Comparison of ENCODE assay signal across 8 cellular contexts in the genomic region with DNA sequence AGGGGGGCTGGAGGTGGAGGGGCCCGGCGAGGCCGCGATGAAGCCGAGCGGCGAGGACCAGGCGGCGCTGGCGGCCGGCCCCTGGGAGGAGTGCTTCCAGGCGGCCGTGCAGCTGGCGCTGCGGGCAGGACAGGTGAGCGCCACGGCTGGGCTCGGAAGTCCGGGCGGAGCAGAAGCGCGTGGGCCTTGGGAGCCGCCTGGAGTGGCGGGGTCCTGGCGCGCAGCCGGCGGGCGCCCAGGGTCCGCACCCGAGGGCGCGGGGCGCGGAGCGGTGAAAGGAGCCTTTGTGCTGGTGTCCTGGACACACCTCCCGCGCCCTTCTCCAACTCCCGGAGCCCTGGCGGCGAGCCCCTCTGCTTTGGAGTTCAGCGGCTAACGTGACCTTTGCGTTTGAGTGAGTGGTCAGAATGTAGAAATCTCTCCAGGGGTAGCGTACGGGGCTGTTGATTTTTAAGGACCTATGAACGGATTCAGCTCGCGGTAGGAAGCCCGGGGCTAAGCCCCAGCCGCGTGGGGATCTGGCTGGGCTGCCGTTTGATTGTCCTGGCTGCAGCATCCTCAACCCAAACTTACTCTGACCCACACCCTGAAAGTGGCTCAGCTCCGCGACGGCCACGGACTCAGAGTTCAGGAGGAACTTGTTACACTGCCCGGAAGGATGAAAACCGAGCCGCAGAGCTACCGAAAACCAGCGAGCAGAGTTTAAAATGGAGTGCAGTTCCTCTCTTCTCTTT. TPM values are rescaled to one million over a fixed set of nuclear protein-coding genes. Genes with fewer than 3 reads are reported as not detected.
A peak's percentile ranks its signal among the peaks of the same experiment; 100 is the strongest.
DNase-seq lines count a peak whose midpoint lies in the region; ATAC-seq and TF ChIP-seq lines count a peak whose summit lies in the region.

No MANE protein-coding gene starts in this region.

- H3K9me3 ChIP-seq in adrenal gland (replicated peaks in 1 of 3) (no peaks in the 10 kb centered on the region), skeletal muscle tissue (ENCODE audit: control insufficient read depth in 3 of 3, low read length in 3 of 3) (no peaks in the 10 kb centered on the region)

- no peaks in the 10 kb centered on the region for H3K36me3 ChIP-seq in adrenal gland (replicated peaks in 1 of 2)
- no peaks in the 10 kb centered on the region for H3K36me3 ChIP-seq in skeletal muscle tissue (ENCODE audit: control insufficient read depth in 3 of 3, insufficient read depth in 3 of 3, low read length in 3 of 3)

- H3K27ac ChIP-seq in adrenal gland (peak overlapping the region in 4 of 5 donors; percentile 70 to 96 (median 86)), skeletal muscle tissue (ENCODE audit: low read depth, low read length) (peak overlapping the region; percentile 95)

- no peaks in the 10 kb centered on the region for H3K27me3 ChIP-seq in adrenal gland
- no peaks in the 10 kb centered on the region for H3K27me3 ChIP-seq in skeletal muscle tissue (ENCODE audit: control insufficient read depth in 3 of 3, insufficient read depth in 3 of 3, low read length in 3 of 3)

- peak overlapping the region; percentile 18 to 75 (median 70) for H3K4me3 ChIP-seq in adrenal gland
- H3K4me3 ChIP-seq in iPS-11a (ENCODE audit: low read depth, low read length): peak overlapping the region; percentile 57
- H3K4me3 ChIP-seq in skeletal muscle tissue (ENCODE audit: low read length in 3 of 3): peak overlapping the region; percentile 65 to 81 (median 66)

- peak; percentile 33 for DNase-seq in activated gamma-delta T cell (lab: John Stamatoyannopoulos, UW)
- DNase-seq in activated gamma-delta T cell treated with Interleukin-2 at 50 U/mL for 16 hours: no peak
- DNase-seq in NOMO-1 treated with dmso at 0.1 percent for 144 hours (lab: John Stamatoyannopoulos, UW; ENCODE audit: unreplicated experiment): peak; percentile 16
- DNase-seq in adrenal gland: peak in 6 of 7 donors; percentile 39 to 61 (median 52)
- no peak for DNase-seq in KG1 (lab: John Stamatoyannopoulos, UW)

- no peak for TF ChIP-seq POLR2A in adrenal gland (IDR thresholded peaks at IDR 0.05)

- peak; percentile 5 for ATAC-seq in HG02938 (IDR thresholded peaks at IDR 0.05; ENCODE audit: unreplicated experiment)

- H3K4me1 ChIP-seq in adrenal gland (replicated peaks in 1 of 2) (peaks cover 8 to 30% of the 10 kb centered on the region in 2 donors), skeletal muscle tissue (ENCODE audit: control insufficient read depth in 3 of 3, insufficient read depth in 3 of 3, low read length in 3 of 3) (peaks cover 37 to 43% (median 37%) of the 10 kb centered on the region in 3 donors)

- intact Hi-C loops in adrenal gland (cut with DNase I): no loop called here

- TF ChIP-seq CTCF in adrenal gland (IDR thresholded peaks at IDR 0.05): no peak

- WGBS in adrenal gland, 4 donors: 1 to 7% (median 2%) methylated on average over 9 to 62 of the region's 62 CpGs

- peak overlapping the region; percentile 78 to 90 (median 87) for H3K9ac ChIP-seq in skeletal muscle tissue (ENCODE audit: low read depth in 1 of 3, low read length in 3 of 3)

RNA-seq across cellular contexts. Expression of a gene that starts 0.5 kb away (rescaled TPM):
- total RNA-seq in adrenal gland: 10 to 100 TPM; 18.3 to 41.3 (median 21.8) TPM
- 10 to 100 TPM in 1 of 3 donors, 1 to 10 TPM in 2; 7.9 to 11.0 (median 9.6) TPM for polyA plus RNA-seq in adrenal gland
- total RNA-seq in skeletal muscle tissue: 33.9 TPM

Comparison
In these comparisons a context has a peak if more than half of its experiments do, and no peak if none do; other contexts are left out.
1. DNase-seq: peak in activated gamma-delta T cell (single experiment), NOMO-1 treated with dmso at 0.1 percent for 144 hours (single experiment) and adrenal gland (6 of 7); none in activated gamma-delta T cell treated with Interleukin-2 at 50 U/mL for 16 hours (single experiment) and KG1 (single experiment).
2. Peak in every context shown above with its lines, with median percentiles within 50 percentile points of each other: H3K4me3 ChIP-seq.